In the genomic region with DNA sequence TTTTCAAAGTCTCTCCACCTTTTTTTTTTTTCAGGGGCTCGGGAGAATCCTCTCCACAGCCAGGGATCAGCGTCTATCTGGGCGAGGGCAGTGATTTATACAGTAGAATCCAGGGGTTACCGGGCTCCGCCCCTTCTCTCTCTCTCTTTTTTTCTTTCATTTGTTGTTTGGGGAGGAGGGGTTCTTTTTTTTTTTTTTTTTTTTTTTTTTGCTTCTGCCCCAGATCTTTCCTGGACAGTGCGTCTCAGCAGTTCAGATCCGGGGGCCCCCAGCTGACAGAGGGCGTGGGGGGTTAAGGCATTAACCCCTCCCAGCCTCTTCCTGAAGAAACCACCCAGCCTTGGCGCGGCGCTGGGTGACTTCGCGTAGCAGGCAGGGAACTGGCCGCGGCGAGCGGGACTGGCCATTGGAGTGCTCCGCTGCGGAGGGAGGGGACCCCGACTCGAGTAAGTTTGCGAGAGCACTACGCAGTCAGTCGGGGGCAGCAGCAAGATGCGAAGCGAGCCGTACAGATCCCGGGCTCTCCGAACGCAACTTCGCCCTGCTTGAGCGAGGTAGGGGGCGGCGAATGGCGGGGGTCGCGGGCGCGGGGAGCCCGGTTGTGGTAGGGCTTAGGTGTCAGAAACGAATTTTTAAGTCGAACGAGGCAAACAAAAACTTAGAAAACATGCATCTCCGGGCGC, we compare ENCODE assay signal across 8 cellular contexts. TPM values are rescaled to one million over a fixed set of nuclear protein-coding genes. Genes with fewer than 3 reads are reported as not detected.
DNase-seq lines count a peak whose midpoint lies in the region; ATAC-seq and TF ChIP-seq lines count a peak whose summit lies in the region.

S1PR1 (plus strand) TSS at position 474 of the 683 bp plus-strand sequence. CDS start 1,966 bp downstream, outside the sequence.

- DNase-seq in BE2C (peak; percentile 80), HK-2 (ENCODE audit: unreplicated experiment) (peak; percentile 70), cardiac fibroblast (ENCODE audit: low read depth in 2 of 2) (peak; percentile 83 to 89), islet precursor cell (peak; percentile 84), SW480 (ENCODE audit: low spot score) (no peak)
- peak; percentile 49 to 73 (median 69) for DNase-seq in stimulated activated CD4-positive, alpha-beta T cell treated with anti-CD3 and anti-CD28 coated beads, Interleukin-12 subunit alpha, Interleukin-12 subunit beta, amount 100 ng/mL, for 48 hours (ENCODE audit: low read depth in 2 of 3, low spot score in 1 of 3)

- no peaks in the 10 kb centered on the region for H3K9me3 ChIP-seq in BE2C

- H3K27me3 ChIP-seq in BE2C = no peaks in the 10 kb centered on the region

- peaks cover 4% of the 10 kb centered on the region for H3K4me1 ChIP-seq in BE2C

- H3K36me3 ChIP-seq in BE2C = no peaks in the 10 kb centered on the region

- ATAC-seq in GM19455 (IDR thresholded peaks at IDR 0.05; ENCODE audit: unreplicated experiment) = peak; percentile 23

- H3K4me3 ChIP-seq in BE2C (ENCODE audit: low read depth, low read length) = peak within 1 kb of the TSS; percentile 84
- H3K4me3 ChIP-seq in WI38 (ENCODE audit: low read depth, low read length) = peak within 1 kb of the TSS; percentile 71
- peak within 1 kb of the TSS; percentile 73 to 78 for H3K4me3 ChIP-seq in cardiac fibroblast (replicated peaks in 1 of 2; ENCODE audit: low read depth in 2 of 2, low read length in 2 of 2)

- TF ChIP-seq CTCF in BE2C (IDR thresholded peaks at IDR 0.05; ENCODE audit: low read depth, low read length) = no peak
- TF ChIP-seq CTCF in WI38 (IDR thresholded peaks at IDR 0.05; ENCODE audit: low read depth, low read length) = no peak
- no peak for TF ChIP-seq CTCF in cardiac fibroblast (IDR thresholded peaks at IDR 0.05; ENCODE audit: low read depth, low read length)

RNA-seq across cellular contexts. Expression of gene S1PR1, which starts in this region (rescaled TPM):
- polyA plus RNA-seq in BE2C (2012; ENCODE audit: insufficient read depth, insufficient read length, low read depth) = 8.5 TPM
